33 cellular contexts compared by ENCODE assay signal in genomic region chr16:77399066-77399465, GRCh38. TPM values are rescaled to one million over a fixed set of nuclear protein-coding genes. Genes with fewer than 3 reads are reported as not detected.
"Had no signal": no experiment of that assay in that cellular context is flagged by ENCODE, and none has a peak within 500 bp of the region (broad histone marks: within the 10 kb centered on the region; RNA-seq: fewer than 3 reads in every experiment).

No MANE protein-coding gene starts in this region.

- H3K27ac Mint-ChIP-seq: activated CD4-positive, alpha-beta memory T cell treated with anti-CD3 and anti-CD28 coated beads for 36 hours; activated CD4-positive, alpha-beta T cell treated with anti-CD3 and anti-CD28 coated beads for 36 hours; activated CD4-positive, alpha-beta T cell treated with anti-CD3 and anti-CD28 coated beads, Interleukin-2, amount 10 ng/mL, durations not matched to agents 24 days and 14 days; activated CD8-positive, alpha-beta memory T cell treated with anti-CD3 and anti-CD28 coated beads, Interleukin-2, amount 10 ng/mL, durations not matched to agents 7 days and 5 days; activated CD8-positive, alpha-beta T cell treated with anti-CD3 and anti-CD28 coated beads, Interleukin-2, amount 10 ng/mL, durations not matched to agents 7 days and 5 days; activated naive CD4-positive, alpha-beta T cell treated with anti-CD3 and anti-CD28 coated beads, Interleukin-2, amount 10 ng/mL, durations not matched to agents 7 days and 5 days; activated naive CD4-positive, alpha-beta T cell treated with anti-CD3 and anti-CD28 coated beads, Interleukin-2, amount 50 U/mL, for 72 hours; activated naive CD8-positive, alpha-beta T cell treated with anti-CD3 and anti-CD28 coated beads, Interleukin-2, amount 10 ng/mL, durations not matched to agents 7 days and 5 days; activated T-helper 1 cell treated with anti-CD3 and anti-CD28 coated beads, Interleukin-12 subunit alpha, Interleukin-12 subunit beta, Interleukin-2, Interleukin-4 antibody, amounts not matched to agents 30 ng/mL and 10 ng/mL and 1 ng/mL, durations not matched to agents 14 hours and 24 hours and 36 hours; activated T-helper 2 cell treated with anti-CD3 and anti-CD28 coated beads, Interferon-gamma antibody, Interleukin-2, Interleukin-4, amounts not matched to agents 10 μg/mL and 5 μg/mL and 100 μg/mL, durations not matched to agents 14 hours and 24 hours and 36 hours; brain; dendritic cell treated with granulocyte-macrophage colony-stimulating factor and Interleukin-4, amounts not matched to agents 40 ng/mL and 50 ng/mL, for 4 days; endodermal cell had no signal

- DNase-seq: activated CD4-positive, alpha-beta memory T cell treated with anti-CD3 and anti-CD28 coated beads for 36 hours; activated CD4-positive, alpha-beta T cell treated with anti-CD3 and anti-CD28 coated beads for 36 hours; activated CD4-positive, alpha-beta T cell treated with anti-CD3 and anti-CD28 coated beads, Interleukin-2, amount 10 ng/mL, durations not matched to agents 24 days and 14 days; activated CD4-positive, CD25-positive, alpha-beta regulatory T cell; activated CD4-positive, CD25-positive, alpha-beta regulatory T cell treated with anti-CD3 and anti-CD28 coated beads, Interleukin-2, amount 50 U/mL, for 72 hours; activated CD8-positive, alpha-beta memory T cell treated with anti-CD3 and anti-CD28 coated beads, Interleukin-2, amount 10 ng/mL, durations not matched to agents 7 days and 5 days; activated CD8-positive, alpha-beta memory T cell treated with anti-CD3 and anti-CD28 coated beads, Interleukin-2, amount 50 U/mL, for 4 hours; activated CD8-positive, alpha-beta T cell treated with anti-CD3 and anti-CD28 coated beads, Interleukin-2, amount 10 ng/mL, durations not matched to agents 7 days and 5 days; activated effector memory CD4-positive, alpha-beta T cell treated with anti-CD3 and anti-CD28 coated beads, Interleukin-2, amount 50 U/mL, for 16 hours; activated naive CD4-positive, alpha-beta T cell treated with anti-CD3 and anti-CD28 coated beads, Interleukin-2, amount 10 ng/mL, durations not matched to agents 7 days and 5 days; activated naive CD8-positive, alpha-beta T cell treated with anti-CD3 and anti-CD28 coated beads, Interleukin-2, amount 10 ng/mL, durations not matched to agents 7 days and 5 days; activated T-cell treated with anti-CD3 and anti-CD28 coated beads, Interleukin-2, amount 50 U/mL, for 1 hour; activated T-cell treated with anti-CD3 and anti-CD28 coated beads, Interleukin-2, amount 50 U/mL, for 48 hours; central memory CD4-positive, alpha-beta T cell; dorsolateral prefrontal cortex; effector memory CD4-positive, alpha-beta T cell; endodermal cell; foreskin keratinocyte; gastrocnemius medialis; heart right ventricle; T-helper 2 cell had no signal

- H3K4me3 ChIP-seq: ascending aorta, breast epithelium, cardiac muscle cell, coronary artery, dorsolateral prefrontal cortex, gastrocnemius medialis, heart right ventricle had no signal

- H3K27me3 Mint-ChIP-seq: activated naive CD4-positive, alpha-beta T cell treated with anti-CD3 and anti-CD28 coated beads, Interleukin-2, amount 10 ng/mL, durations not matched to agents 7 days and 5 days; activated naive CD8-positive, alpha-beta T cell treated with anti-CD3 and anti-CD28 coated beads, Interleukin-2, amount 10 ng/mL, durations not matched to agents 7 days and 5 days; dendritic cell treated with granulocyte-macrophage colony-stimulating factor and Interleukin-4, amounts not matched to agents 40 ng/mL and 50 ng/mL, for 4 days had no signal

- H3K36me3 Mint-ChIP-seq: activated CD4-positive, alpha-beta memory T cell treated with anti-CD3 and anti-CD28 coated beads for 36 hours; activated CD8-positive, alpha-beta memory T cell treated with anti-CD3 and anti-CD28 coated beads, Interleukin-2, amount 10 ng/mL, durations not matched to agents 7 days and 5 days; activated naive CD4-positive, alpha-beta T cell treated with anti-CD3 and anti-CD28 coated beads, Interleukin-2, amount 10 ng/mL, durations not matched to agents 7 days and 5 days; activated naive CD4-positive, alpha-beta T cell treated with anti-CD3 and anti-CD28 coated beads, Interleukin-2, amount 50 U/mL, for 72 hours; activated naive CD8-positive, alpha-beta T cell treated with anti-CD3 and anti-CD28 coated beads, Interleukin-2, amount 10 ng/mL, durations not matched to agents 7 days and 5 days; brain had no signal

- H3K27me3 ChIP-seq: ascending aorta, breast epithelium, cardiac muscle cell, foreskin keratinocyte, gastrocnemius medialis, heart right ventricle had no signal

- H3K4me1 Mint-ChIP-seq: activated CD4-positive, alpha-beta T cell treated with anti-CD3 and anti-CD28 coated beads for 36 hours; activated CD4-positive, alpha-beta T cell treated with anti-CD3 and anti-CD28 coated beads, Interleukin-2, amount 10 ng/mL, durations not matched to agents 24 days and 14 days; activated CD8-positive, alpha-beta memory T cell treated with anti-CD3 and anti-CD28 coated beads, Interleukin-2, amount 10 ng/mL, durations not matched to agents 7 days and 5 days; activated naive CD4-positive, alpha-beta T cell treated with anti-CD3 and anti-CD28 coated beads, Interleukin-2, amount 10 ng/mL, durations not matched to agents 7 days and 5 days; activated naive CD8-positive, alpha-beta T cell treated with anti-CD3 and anti-CD28 coated beads, Interleukin-2, amount 10 ng/mL, durations not matched to agents 7 days and 5 days; brain had no signal

- H3K4me1 ChIP-seq: ascending aorta, breast epithelium, foreskin keratinocyte, gastrocnemius medialis had no signal

- H3K4me3 Mint-ChIP-seq: activated CD4-positive, alpha-beta memory T cell treated with anti-CD3 and anti-CD28 coated beads for 36 hours; activated CD4-positive, alpha-beta T cell treated with anti-CD3 and anti-CD28 coated beads for 36 hours; activated CD4-positive, alpha-beta T cell treated with anti-CD3 and anti-CD28 coated beads, Interleukin-2, amount 10 ng/mL, durations not matched to agents 24 days and 14 days; activated CD8-positive, alpha-beta memory T cell treated with anti-CD3 and anti-CD28 coated beads, Interleukin-2, amount 10 ng/mL, durations not matched to agents 7 days and 5 days; activated CD8-positive, alpha-beta T cell treated with anti-CD3 and anti-CD28 coated beads, Interleukin-2, amount 10 ng/mL, durations not matched to agents 7 days and 5 days; activated naive CD4-positive, alpha-beta T cell treated with anti-CD3 and anti-CD28 coated beads, Interleukin-2, amount 10 ng/mL, durations not matched to agents 7 days and 5 days; activated naive CD8-positive, alpha-beta T cell treated with anti-CD3 and anti-CD28 coated beads, Interleukin-2, amount 10 ng/mL, durations not matched to agents 7 days and 5 days; activated T-helper 1 cell treated with anti-CD3 and anti-CD28 coated beads, Interleukin-12 subunit alpha, Interleukin-12 subunit beta, Interleukin-2, Interleukin-4 antibody, amounts not matched to agents 30 ng/mL and 10 ng/mL and 1 ng/mL, durations not matched to agents 14 hours and 24 hours and 36 hours; brain; dendritic cell treated with granulocyte-macrophage colony-stimulating factor and Interleukin-4, amounts not matched to agents 40 ng/mL and 50 ng/mL, for 4 days; endodermal cell had no signal

- ATAC-seq: activated CD4-positive, alpha-beta T cell treated with anti-CD3 and anti-CD28 coated beads for 36 hours; activated CD8-positive, alpha-beta memory T cell treated with anti-CD3 and anti-CD28 coated beads, Interleukin-2, amount 10 ng/mL, durations not matched to agents 7 days and 5 days; activated CD8-positive, alpha-beta T cell treated with anti-CD3 and anti-CD28 coated beads, Interleukin-2, amount 10 ng/mL, durations not matched to agents 7 days and 5 days; activated naive CD4-positive, alpha-beta T cell treated with anti-CD3 and anti-CD28 coated beads, Interleukin-2, amount 50 U/mL, for 72 hours; esophagus mucosa; foreskin keratinocyte; gastrocnemius medialis; heart right ventricle had no signal

- H3K27ac ChIP-seq: ascending aorta, breast epithelium, cardiac muscle cell, coronary artery, foreskin keratinocyte, gastrocnemius medialis, heart right ventricle had no signal

- H3K9me3 ChIP-seq: ascending aorta, breast epithelium, gastrocnemius medialis, heart right ventricle had no signal

- H3K36me3 ChIP-seq: ascending aorta, breast epithelium, cardiac muscle cell, gastrocnemius medialis, heart right ventricle had no signal

- H3K9me3 Mint-ChIP-seq: activated CD4-positive, alpha-beta memory T cell treated with anti-CD3 and anti-CD28 coated beads for 36 hours; activated CD4-positive, alpha-beta T cell treated with anti-CD3 and anti-CD28 coated beads, Interleukin-2, amount 10 ng/mL, durations not matched to agents 24 days and 14 days; activated naive CD4-positive, alpha-beta T cell treated with anti-CD3 and anti-CD28 coated beads, Interleukin-2, amount 10 ng/mL, durations not matched to agents 7 days and 5 days; activated naive CD8-positive, alpha-beta T cell treated with anti-CD3 and anti-CD28 coated beads, Interleukin-2, amount 10 ng/mL, durations not matched to agents 7 days and 5 days; activated T-helper 1 cell treated with anti-CD3 and anti-CD28 coated beads, Interleukin-12 subunit alpha, Interleukin-12 subunit beta, Interleukin-2, Interleukin-4 antibody, amounts not matched to agents 30 ng/mL and 10 ng/mL and 1 ng/mL, durations not matched to agents 14 hours and 24 hours and 36 hours; activated T-helper 2 cell treated with anti-CD3 and anti-CD28 coated beads, Interferon-gamma antibody, Interleukin-2, Interleukin-4, amounts not matched to agents 10 μg/mL and 5 μg/mL and 100 μg/mL, durations not matched to agents 14 hours and 24 hours and 36 hours; dendritic cell treated with granulocyte-macrophage colony-stimulating factor and Interleukin-4, amounts not matched to agents 40 ng/mL and 50 ng/mL, for 4 days had no signal

RNA-seq across cellular contexts. Expression of gene ADAMTS18, which starts 35.8 kb away (rescaled TPM):
- total RNA-seq: activated CD4-positive, alpha-beta memory T cell treated with anti-CD3 and anti-CD28 coated beads for 36 hours; activated CD4-positive, alpha-beta T cell treated with anti-CD3 and anti-CD28 coated beads for 36 hours; activated CD4-positive, alpha-beta T cell treated with anti-CD3 and anti-CD28 coated beads, Interleukin-2, amount 10 ng/mL, durations not matched to agents 24 days and 14 days; activated CD8-positive, alpha-beta memory T cell treated with anti-CD3 and anti-CD28 coated beads for 36 hours; activated CD8-positive, alpha-beta memory T cell treated with anti-CD3 and anti-CD28 coated beads, Interleukin-2, amount 10 ng/mL, durations not matched to agents 7 days and 5 days; activated CD8-positive, alpha-beta T cell treated with anti-CD3 and anti-CD28 coated beads, Interleukin-2, amount 10 ng/mL, durations not matched to agents 7 days and 5 days; activated naive CD4-positive, alpha-beta T cell treated with anti-CD3 and anti-CD28 coated beads, Interleukin-2, amount 50 U/mL, for 72 hours; activated naive CD8-positive, alpha-beta T cell treated with anti-CD3 and anti-CD28 coated beads, Interleukin-2, amount 10 ng/mL, durations not matched to agents 7 days and 5 days; activated T-helper 2 cell treated with anti-CD3 and anti-CD28 coated beads, Interferon-gamma antibody, Interleukin-2, Interleukin-4, amounts not matched to agents 10 μg/mL and 5 μg/mL and 100 μg/mL, durations not matched to agents 14 hours and 24 hours and 36 hours; ascending aorta; esophagus mucosa; foreskin keratinocyte; T-helper 1 cell treated with Interleukin-12 subunit alpha and Interleukin-12 subunit beta and Interleukin-4 antibody, amounts not matched to agents 30 ng/mL and 1 ng/mL, for 36 hours had no signal
- polyA plus RNA-seq: cardiac muscle cell, foreskin keratinocyte had no signal
